Comparison of ENCODE assay signal across 7 cellular contexts in the genomic region with DNA sequence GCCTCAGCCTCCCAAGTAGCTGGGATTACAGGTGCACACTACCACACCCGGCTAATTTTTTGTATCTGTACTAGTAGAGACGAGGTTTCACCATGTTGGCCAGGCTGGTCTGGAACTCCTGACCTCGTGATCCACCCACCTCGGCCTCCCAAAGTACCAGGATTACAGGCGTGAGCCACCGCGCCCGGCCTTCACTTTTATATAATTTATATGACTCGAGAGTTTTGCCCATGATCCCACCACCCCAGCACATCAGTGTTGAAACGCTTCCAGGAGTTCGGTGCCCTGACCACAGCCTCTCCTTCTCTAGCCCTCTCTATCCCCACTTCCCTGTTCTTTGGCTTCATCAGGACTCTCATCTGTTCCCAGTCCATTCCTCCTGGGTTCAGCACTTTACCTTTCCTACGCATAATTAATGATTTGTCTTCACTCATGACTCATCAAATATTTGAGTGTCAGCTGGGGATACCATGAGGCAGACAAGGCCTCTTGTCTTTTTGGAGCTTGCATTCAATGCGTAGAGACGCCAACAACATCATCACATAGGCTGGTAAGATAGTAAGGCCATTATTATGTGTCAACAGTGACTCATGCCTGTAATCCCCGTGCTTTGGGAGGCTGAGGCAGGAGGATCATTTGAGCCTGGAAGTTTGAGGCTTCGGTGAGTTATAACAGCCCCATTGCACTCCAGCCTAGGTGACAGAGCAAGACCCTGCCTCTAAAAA. TPM values are rescaled to one million over a fixed set of nuclear protein-coding genes. Genes with fewer than 3 reads are reported as not detected.
DNase-seq lines count a peak whose midpoint lies in the region; ATAC-seq, FAIRE-seq and TF ChIP-seq lines count a peak whose summit lies in the region.

No MANE protein-coding gene starts in this region.

- POLR2A ChIA-PET in H1 (lab: Charles Lee; ENCODE audit: partially characterized antibody), result interaction anchor here (0.6 to 6.5 kb wide), 17 partner anchors 10 to 117 kb away, joined by 3 to 77 read pairs (median 11); a partner anchor contains a TSS

- H3K4me1 ChIP-seq in GM23248 (ENCODE audit: insufficient read depth) (peaks cover 28% of the 10 kb centered on the region), H1 (replicated peaks in 1 of 4; ENCODE audit: control insufficient read depth in 3 of 4, insufficient read depth in 4 of 4, low read length in 3 of 4) (peaks cover 0 to 5% (median 3%) of the 10 kb centered on the region in 4 experiments; a peak in 4 of 7 replicates), trophoblast cell (ENCODE audit: control insufficient read depth in 1 of 2, insufficient read depth in 2 of 2, low read length in 2 of 2) (peaks cover 0 to 6% of the 10 kb centered on the region in 2 experiments)

- 0 out of 2 replicates have a peak overlapping the region, but pooled peaks have one; percentile 98 for H2BK15ac ChIP-seq in H1 (ENCODE audit: low read length)

- peaks cover 25% of the 10 kb centered on the region for H3F3A ChIP-seq in GM23248 (ENCODE audit: insufficient read depth)

- H3K79me2 ChIP-seq in GM23248 (ENCODE audit: insufficient read depth) (peaks cover 34% of the 10 kb centered on the region), H1 (ENCODE audit: control insufficient read depth in 1 of 2, insufficient read depth in 2 of 2, low read length in 2 of 2) (peaks cover 7 to 24% of the 10 kb centered on the region in 2 experiments), trophoblast cell (ENCODE audit: control insufficient read depth, insufficient read depth, low read length, poor library complexity) (peaks cover 1% of the 10 kb centered on the region)

- H3K18ac ChIP-seq in H1 (ENCODE audit: extremely low read depth, low read length), result no peak overlapping the region
- H3K18ac ChIP-seq in trophoblast cell (ENCODE audit: low read length), result no peak overlapping the region

- H4K91ac ChIP-seq in H1 (replicated peaks; ENCODE audit: insufficient read length, low read length) (no peak overlapping the region), trophoblast cell (ENCODE audit: low read depth, low read length) (no peak overlapping the region)

- H4K5ac ChIP-seq in H1 (ENCODE audit: insufficient read length, low read depth, low read length), result no peak overlapping the region

- no peak for ATAC-seq in HG03280 (IDR thresholded peaks at IDR 0.05; ENCODE audit: unreplicated experiment)

- H3K9me3 ChIP-seq in GM23248 (ENCODE audit: low read depth) (no peaks in the 10 kb centered on the region), H1 (ENCODE audit: insufficient read depth in 2 of 2, low read depth in 1 of 2, low read length in 1 of 2) (no peaks in the 10 kb centered on the region; a peak in 1 of 4 replicates), trophoblast cell (ENCODE audit: insufficient read depth, low read depth, low read length) (peaks cover 2% of the 10 kb centered on the region)

- H2BK20ac ChIP-seq in H1 (ENCODE audit: low read length), result no peak overlapping the region

- H3K14ac ChIP-seq in H1 (ENCODE audit: insufficient read length), result no peak overlapping the region
- no peak overlapping the region for H3K14ac ChIP-seq in trophoblast cell (ENCODE audit: low read length)

- 81 to 85% methylated on average over 16 of the region's 16 CpGs for WGBS in GM23248 (ENCODE audit: low coverage in 1 of 2, low lambda C conversion rate in 2 of 2, missing lambda C conversion rate in 2 of 2), 2 experiments
- 95% methylated on average over 13 of the region's 16 CpGs; no CpG with 5 or more reads in 1 of the 2 experiments for WGBS in H1 (ENCODE audit: extremely low coverage in 1 of 2, insufficient coverage in 1 of 2, insufficient read length in 1 of 2, insufficient replicate concordance in 2 of 2, low coverage in 1 of 2, low lambda C conversion rate in 2 of 2, missing lambda C conversion rate in 1 of 2), 2 experiments
- WGBS in trophoblast cell (ENCODE audit: extremely low coverage, insufficient coverage, insufficient read length), result no CpG with 5 or more reads among the region's 16 CpGs

- H3K4me2 ChIP-seq in GM23248 (ENCODE audit: unreplicated experiment) (peak overlapping the region; percentile 100), H1 (ENCODE audit: insufficient read depth in 1 of 2, low read depth in 2 of 2, low read length in 2 of 2) (peak overlapping the region; percentile 63 to 86; a peak in 3 of 4 replicates), trophoblast cell (ENCODE audit: low read length) (peak overlapping the region; percentile 6)

- H2BK5ac ChIP-seq in H1 (ENCODE audit: low read depth, low read length), result no peak overlapping the region; the same call in 1 of the 2 replicates
- H2BK5ac ChIP-seq in trophoblast cell (ENCODE audit: low read depth, low read length, poor library complexity), result no peak overlapping the region

- H2BK120ac ChIP-seq in H1 (replicated peaks; ENCODE audit: low read depth, low read length) (no peak overlapping the region), trophoblast cell (ENCODE audit: insufficient read depth, low read length, poor library complexity) (no peak overlapping the region)

- H2AK5ac ChIP-seq in H1 (ENCODE audit: low read depth, low read length) (no peak overlapping the region), trophoblast cell (ENCODE audit: low read length) (no peak overlapping the region)

- H3K27me3 ChIP-seq in GM23248 (replicated peaks; ENCODE audit: insufficient read depth), result no peaks in the 10 kb centered on the region
- no peaks in the 10 kb centered on the region for H3K27me3 ChIP-seq in H1 (replicated peaks in 1 of 4; ENCODE audit: control insufficient read depth in 3 of 4, extremely low read depth in 1 of 4, insufficient read depth in 3 of 4, low read length in 3 of 4)
- H3K27me3 ChIP-seq in trophoblast cell (ENCODE audit: insufficient read depth, low read length), result no peaks in the 10 kb centered on the region

- H3K79me1 ChIP-seq in H1 (ENCODE audit: low read depth, low read length), result peaks cover 4% of the 10 kb centered on the region
- peaks cover 2% of the 10 kb centered on the region for H3K79me1 ChIP-seq in trophoblast cell (ENCODE audit: low read length)

- 0 out of 2 replicates have a peak, but pooled peaks cover 3% of the 10 kb centered on the region for H3K23me2 ChIP-seq in H1 (ENCODE audit: low read depth, low read length)

- no peak overlapping the region for H4K8ac ChIP-seq in H1 (ENCODE audit: extremely low read depth, insufficient read depth, low read length)
- H4K8ac ChIP-seq in trophoblast cell (ENCODE audit: low read depth, low read length), result no peak overlapping the region

- no peak for TF ChIP-seq RAD21 in H1 (IDR thresholded peaks at IDR 0.05 in 1 of 2, conservative IDR thresholded peaks at IDR 0.05 in 1 of 2; ENCODE audit: low read depth in 2 of 2, low read length in 2 of 2)

- H2BK12ac ChIP-seq in H1 (ENCODE audit: low read depth, low read length) (no peak overlapping the region), trophoblast cell (ENCODE audit: low read length) (no peak overlapping the region)

- H3K4me3 ChIP-seq in GM23248 (peak overlapping the region; percentile 93), H1 (ENCODE audit: extremely low read depth in 1 of 4, insufficient read depth in 2 of 4, low read depth in 3 of 4, low read length in 4 of 4) (peak overlapping the region in 3 of 4 experiments; percentile 88 to 97 (median 96); a peak in 7 of 8 replicates), trophoblast cell (ENCODE audit: low read depth, low read length) (no peak overlapping the region)

- FAIRE-seq in H1 (lab: Jason Lieb, UNC) (no peak), frontal cortex (lab: Jason Lieb, UNC) (no peak)

- H3K27ac ChIP-seq in GM23248, result peak overlapping the region; percentile 91
- H3K27ac ChIP-seq in H1 (ENCODE audit: low read depth, low read length), result 0 out of 2 replicates have a peak overlapping the region, but pooled peaks have one; percentile 45
- H3K27ac ChIP-seq in trophoblast cell (ENCODE audit: low read depth, low read length), result no peak overlapping the region

- TF ChIP-seq EP300 in H1 (IDR thresholded peaks at IDR 0.05; ENCODE audit: borderline replicate concordance in 1 of 2, low read depth in 2 of 2, low read length in 2 of 2), result no peak

- no peak overlapping the region for H3K4ac ChIP-seq in H1 (replicated peaks; ENCODE audit: insufficient read length, low read depth, low read length)
- H3K4ac ChIP-seq in trophoblast cell (ENCODE audit: low read depth, low read length), result peak overlapping the region; percentile 6

- H3K9ac ChIP-seq in GM23248, result peak overlapping the region; percentile 94
- H3K9ac ChIP-seq in H1 (replicated peaks in 1 of 4; ENCODE audit: extremely low read depth in 1 of 4, low read depth in 3 of 4, low read length in 3 of 4), result no peak overlapping the region; a peak in 3 of 7 replicates
- H3K9ac ChIP-seq in trophoblast cell (ENCODE audit: low read length), result no peak overlapping the region

- CTCF ChIA-PET in H1 (lab: Charles Lee; ENCODE audit: partially characterized antibody), result interaction anchor here (0.6 to 4.5 kb wide), 11 partner anchors 11 to 617 kb away, joined by 3 to 34 read pairs (median 5); a partner anchor contains a TSS

- H3K23ac ChIP-seq in H1 (ENCODE audit: insufficient read length) (no peak overlapping the region), trophoblast cell (ENCODE audit: low read length) (no peak overlapping the region)

- DNase-seq in GM23248 (peak; percentile 59), RPMI7951 (ENCODE audit: low read depth) (peak; percentile 77), H1 (ENCODE audit: low read depth in 1 of 2, low spot score in 2 of 2) (no peak), trophoblast cell (peak; percentile 40 to 59), frontal cortex (ENCODE audit: low spot score in 2 of 2) (no peak), RPMI8226 (no peak)

- H4K12ac ChIP-seq in trophoblast cell (ENCODE audit: low read depth, low read length), result no peak overlapping the region

- no peak for TF ChIP-seq CTCF in H1 (IDR thresholded peaks at IDR 0.05; ENCODE audit: control extremely low read depth in 1 of 3, insufficient read depth in 1 of 3, low read depth in 1 of 3, low read length in 3 of 3)

- TF ChIP-seq POLR2A in H1 (IDR thresholded peaks at IDR 0.05; ENCODE audit: control extremely low read depth in 1 of 2, low read depth in 2 of 2, low read length in 2 of 2), result no peak

- no peak overlapping the region for H3K56ac ChIP-seq in H1 (replicated peaks; ENCODE audit: insufficient read length, low read depth, low read length)

- no peaks in the 10 kb centered on the region for H4K20me1 ChIP-seq in GM23248 (ENCODE audit: insufficient read depth)
- H4K20me1 ChIP-seq in H1 (replicated peaks in 1 of 2; ENCODE audit: control insufficient read depth in 1 of 2, insufficient read depth in 2 of 2, low read length in 2 of 2), result no peaks in the 10 kb centered on the region

- H3K36me3 ChIP-seq in GM23248 (ENCODE audit: low read depth) (no peaks in the 10 kb centered on the region; the same call in 1 of the 2 replicates), H1 (ENCODE audit: control insufficient read depth in 2 of 4, insufficient read depth in 4 of 4, low read length in 3 of 4) (peaks cover 3 to 22% (median 5%) of the 10 kb centered on the region in 4 experiments; a peak in 6 of 8 replicates), trophoblast cell (ENCODE audit: control insufficient read depth in 1 of 2, insufficient read depth in 2 of 2, low read length in 2 of 2) (peaks cover 10 to 12% of the 10 kb centered on the region in 2 experiments)

- H2AFZ ChIP-seq in GM23248, result no peak overlapping the region
- H2AFZ ChIP-seq in H1 (ENCODE audit: low read length), result no peak overlapping the region
- no peak overlapping the region for H2AFZ ChIP-seq in trophoblast cell (ENCODE audit: insufficient read depth, low read length, poor library complexity)

- H3K9me2 ChIP-seq in GM23248 (ENCODE audit: insufficient read depth), result no peaks in the 10 kb centered on the region

- in situ Hi-C loops in GM23248 (cut with MboI), result no loop called here

RNA-seq across cellular contexts. Expression of a gene that starts 1.4 kb away (rescaled TPM):
- total RNA-seq in GM23248 (2014; rRNA removed; shearing (Covaris generic)), result 42.2 and 44.4 TPM in 2 replicates
- 47.7 and 49.7 TPM in 2 replicates for polyA plus RNA-seq in GM23248 (2016; fragmentation: Nextera tagmentation; extraction: Ambion mirVana)
- 76.6 and 81.0 TPM in 2 replicates for total RNA-seq in RPMI7951 (2014; rRNA removed; shearing (Covaris generic))
- total RNA-seq in H1 (2021; fragmentation: NEBNext Ultra II Directional; extraction: Animal tissue kit (Norgen Biotek cat#: 25700)), result 113 and 116 TPM in 2 replicates
- 296 and 337 TPM in 2 replicates for polyA plus RNA-seq in H1 (2011; rRNA removed)
- polyA plus RNA-seq in H1 (2011; cell fraction: cytosol; rRNA removed), result 245 TPM
- polyA plus RNA-seq in H1 (2011; cell fraction: nucleus; rRNA removed), result 147 TPM
- polyA plus RNA-seq in H1 (2012, experiment 1 of 2), result 99.8 to 147 TPM (median 136 TPM) in 4 replicates
- 165 TPM for polyA plus RNA-seq in H1 (2012, experiment 2 of 2)
- polyA plus RNA-seq in H1 (2013, experiment 1 of 2), result 91.8 TPM
- polyA plus RNA-seq in H1 (2013, experiment 2 of 2), result 90.0 TPM
- polyA minus RNA-seq in H1 (2011; rRNA and poly(A)+ RNA removed), result 59.3 and 61.4 TPM in 2 replicates
- polyA minus RNA-seq in H1 (2011; cell fraction: cytosol; rRNA and poly(A)+ RNA removed), result 43.6 TPM
- polyA minus RNA-seq in H1 (2011; cell fraction: nucleus; rRNA and poly(A)+ RNA removed), result 23.0 TPM
- 63.3 and 68.8 TPM in 2 replicates for polyA plus RNA-seq in trophoblast cell (2013)
- 26.5 TPM for total RNA-seq in frontal cortex

RNA-seq across cellular contexts. Expression of a gene that starts 20.3 kb away (rescaled TPM):
- total RNA-seq in GM23248 (2014; rRNA removed; shearing (Covaris generic)), result 12.4 and 14.3 TPM in 2 replicates
- polyA plus RNA-seq in GM23248 (2016; fragmentation: Nextera tagmentation; extraction: Ambion mirVana), result 15.4 and 16.4 TPM in 2 replicates
- 8.3 and 10.1 TPM in 2 replicates for total RNA-seq in RPMI7951 (2014; rRNA removed; shearing (Covaris generic))
- 23.4 and 31.4 TPM in 2 replicates for total RNA-seq in H1 (2021; fragmentation: NEBNext Ultra II Directional; extraction: Animal tissue kit (Norgen Biotek cat#: 25700))
- 27.0 and 32.1 TPM in 2 replicates for polyA plus RNA-seq in H1 (2011; rRNA removed)
- 26.1 TPM for polyA plus RNA-seq in H1 (2011; cell fraction: cytosol; rRNA removed)
- 19.4 TPM for polyA plus RNA-seq in H1 (2011; cell fraction: nucleus; rRNA removed)
- polyA plus RNA-seq in H1 (2012, experiment 1 of 2), result 21.8 to 26.9 TPM (median 25.5 TPM) in 4 replicates
- polyA plus RNA-seq in H1 (2012, experiment 2 of 2), result 11.2 TPM
- polyA plus RNA-seq in H1 (2013, experiment 1 of 2), result 19.3 TPM
- polyA plus RNA-seq in H1 (2013, experiment 2 of 2), result 21.1 TPM
- polyA minus RNA-seq in H1 (2011; rRNA and poly(A)+ RNA removed), result 50.6 and 53.0 TPM in 2 replicates
- 18.2 TPM for polyA minus RNA-seq in H1 (2011; cell fraction: cytosol; rRNA and poly(A)+ RNA removed)
- 15.3 TPM for polyA minus RNA-seq in H1 (2011; cell fraction: nucleus; rRNA and poly(A)+ RNA removed)
- 15.7 and 16.0 TPM in 2 replicates for polyA plus RNA-seq in trophoblast cell (2013)
- total RNA-seq in frontal cortex, result 8.6 TPM

RNA-seq across cellular contexts. Expression of a gene that starts 27.8 kb away (rescaled TPM):
- total RNA-seq in GM23248 (2014; rRNA removed; shearing (Covaris generic)), result not detected in 2 replicates
- polyA plus RNA-seq in GM23248 (2016; fragmentation: Nextera tagmentation; extraction: Ambion mirVana) (0.25 and 0.54 TPM in 2 replicates), H1 (2011; rRNA removed) (1.5 and 3.2 TPM in 2 replicates)
- 17.7 and 44.1 TPM in 2 replicates for total RNA-seq in RPMI7951 (2014; rRNA removed; shearing (Covaris generic))
- total RNA-seq in H1 (2021; fragmentation: NEBNext Ultra II Directional; extraction: Animal tissue kit (Norgen Biotek cat#: 25700)), result 0.78 and 1.2 TPM in 2 replicates
- polyA plus RNA-seq in H1 (2011; cell fraction: cytosol; rRNA removed), result 1.9 TPM
- polyA plus RNA-seq in H1 (2011; cell fraction: nucleus; rRNA removed), result 7.6 TPM
- 0.84 to 3.5 TPM (median 2.3 TPM) in 4 replicates for polyA plus RNA-seq in H1 (2012, experiment 1 of 2)
- polyA plus RNA-seq in H1 (2012, experiment 2 of 2), result 1.1 TPM
- polyA plus RNA-seq in H1 (2013, experiment 1 of 2), result 0.95 TPM
- polyA plus RNA-seq in H1 (2013, experiment 2 of 2), result 0.44 TPM
- polyA minus RNA-seq in H1 (2011; rRNA and poly(A)+ RNA removed), result 0.60 and 0.88 TPM in 2 replicates
- not detected for polyA minus RNA-seq in H1 (2011; cell fraction: cytosol; rRNA and poly(A)+ RNA removed)
- 3.2 TPM for polyA minus RNA-seq in H1 (2011; cell fraction: nucleus; rRNA and poly(A)+ RNA removed)
- polyA plus RNA-seq in trophoblast cell (2013), result 0.22 and 0.36 TPM in 2 replicates
- total RNA-seq in frontal cortex, result not detected

RNA-seq across cellular contexts. Expression of a gene that starts 33.7 kb away (rescaled TPM):
- 0.54 and 0.63 TPM in 2 replicates for total RNA-seq in GM23248 (2014; rRNA removed; shearing (Covaris generic))
- polyA plus RNA-seq in GM23248 (2016; fragmentation: Nextera tagmentation; extraction: Ambion mirVana) (0.38 and 0.81 TPM in 2 replicates), H1 (2011; rRNA removed) (11.3 and 20.2 TPM in 2 replicates)
- 0.12 and 0.29 TPM in 2 replicates for total RNA-seq in RPMI7951 (2014; rRNA removed; shearing (Covaris generic))
- 7.1 and 7.2 TPM in 2 replicates for total RNA-seq in H1 (2021; fragmentation: NEBNext Ultra II Directional; extraction: Animal tissue kit (Norgen Biotek cat#: 25700))
- polyA plus RNA-seq in H1 (2011; cell fraction: cytosol; rRNA removed), result 9.6 TPM
- 51.0 TPM for polyA plus RNA-seq in H1 (2011; cell fraction: nucleus; rRNA removed)
- polyA plus RNA-seq in H1 (2012, experiment 1 of 2), result 11.2 to 16.4 TPM (median 12.5 TPM) in 4 replicates
- 3.1 TPM for polyA plus RNA-seq in H1 (2012, experiment 2 of 2)
- 7.7 TPM for polyA plus RNA-seq in H1 (2013, experiment 1 of 2)
- 5.3 TPM for polyA plus RNA-seq in H1 (2013, experiment 2 of 2)
- polyA minus RNA-seq in H1 (2011; rRNA and poly(A)+ RNA removed), result 1.1 TPM in 2 replicates
- 4.1 TPM for polyA minus RNA-seq in H1 (2011; cell fraction: cytosol; rRNA and poly(A)+ RNA removed)
- polyA minus RNA-seq in H1 (2011; cell fraction: nucleus; rRNA and poly(A)+ RNA removed), result 4.6 TPM
- 7.8 and 8.5 TPM in 2 replicates for polyA plus RNA-seq in trophoblast cell (2013)
- 7.7 TPM for total RNA-seq in frontal cortex

Comparison
In these comparisons a context has a peak if more than half of its experiments do, and no peak if none do; other contexts are left out.
1. DNase-seq: peak in GM23248 (single experiment), RPMI7951 (single experiment) and trophoblast cell (2 of 2); none in H1 (0 of 2), frontal cortex (0 of 2) and RPMI8226 (single experiment).
2. H3K4me2 ChIP-seq: peak in every context shown above with its lines; median percentile 100 in GM23248; 74 in H1; 6 in trophoblast cell.